Comparison of ENCODE assay signal across 34 cellular contexts in genomic region chr19:1526066-1526778, GRCh38. TPM values are rescaled to one million over a fixed set of nuclear protein-coding genes. Genes with fewer than 3 reads are reported as not detected.
"Had no signal": no experiment of that assay in that cellular context is flagged by ENCODE, and none has a peak within 500 bp of the region (broad histone marks: within the 10 kb centered on the region; RNA-seq: fewer than 3 reads in every experiment).

No MANE protein-coding gene starts in this region.

- ATAC-seq: gastroesophageal sphincter; heart left ventricle; left lobe of liver; naive thymus-derived CD4-positive, alpha-beta T cell; stimulated activated memory B cell treated with anti-CD40 and anti-IgM and Interleukin-4, amounts not matched to agents 10 μg/mL and 1 μg/mL and 100 μg/mL, for 72 hours; stimulated activated naive CD8-positive, alpha-beta T cell treated with anti-CD3 and anti-CD28 coated beads, Interleukin-15, Interleukin-2, amounts not matched to agents 100 U/mL and 50 U/mL, for 24 hours had no signal

- H3K36me3 ChIP-seq: colonic mucosa, esophagus muscularis mucosa, gastroesophageal sphincter, heart left ventricle, neutrophil, prostate gland, right atrium auricular region, sigmoid colon, tibial artery had no signal

- H3K36me3 Mint-ChIP-seq: stimulated activated memory B cell treated with anti-CD40 and anti-IgM and Interleukin-4, amounts not matched to agents 10 μg/mL and 1 μg/mL and 100 μg/mL, for 72 hours; type B pancreatic cell had no signal

- H3K9me3 Mint-ChIP-seq: dendritic cell treated with granulocyte-macrophage colony-stimulating factor and Interleukin-4, amounts not matched to agents 40 ng/mL and 50 ng/mL, for 4 days; endodermal cell; nephron progenitor cell; stimulated activated memory B cell treated with anti-CD40 and anti-IgM and Interleukin-4, amounts not matched to agents 10 μg/mL and 1 μg/mL and 100 μg/mL, for 72 hours; type B pancreatic cell had no signal

- DNase-seq: colonic mucosa; effector CD8-positive, alpha-beta T cell; endodermal cell; kidney; mesenchymal stem cell; midbrain; naive thymus-derived CD4-positive, alpha-beta T cell; nephron progenitor cell; sigmoid colon; stimulated activated CD4-positive, alpha-beta T cell treated with anti-CD3 and anti-CD28 coated beads, Interleukin-2, amount 100 ng/mL, for 24 hours; stimulated activated CD4-positive, alpha-beta T cell treated with anti-CD3 and anti-CD28 coated beads, Interleukin-4, amount 100 ng/mL, for 24 hours; stimulated activated naive CD8-positive, alpha-beta T cell treated with anti-CD3 and anti-CD28 coated beads, Interleukin-15, Interleukin-2, amounts not matched to agents 100 U/mL and 50 U/mL, for 24 hours; substantia nigra; testis; tibial artery had no signal

- H3K4me1 ChIP-seq: colonic mucosa, foreskin keratinocyte, parathyroid adenoma, prostate gland had no signal

- H2AFZ ChIP-seq: hepatocyte, parathyroid adenoma had no signal

- H3K4me3 ChIP-seq: colonic mucosa, esophagus muscularis mucosa, gastroesophageal sphincter, heart left ventricle, hepatocyte, prostate gland, right atrium auricular region, sigmoid colon, tibial artery had no signal

- H3K9ac ChIP-seq: parathyroid adenoma had no signal

- H3K4me3 Mint-ChIP-seq: dendritic cell treated with granulocyte-macrophage colony-stimulating factor and Interleukin-4, amounts not matched to agents 40 ng/mL and 50 ng/mL, for 4 days; endodermal cell; nephron progenitor cell; stimulated activated memory B cell treated with anti-CD40 and anti-IgM and Interleukin-4, amounts not matched to agents 10 μg/mL and 1 μg/mL and 100 μg/mL, for 72 hours; type B pancreatic cell had no signal

- H3K79me2 ChIP-seq: hepatocyte, parathyroid adenoma had no signal

- FAIRE-seq: kidney had no signal

- H3K27me3 ChIP-seq: testis had no signal

- H3K27ac ChIP-seq: colonic mucosa, esophagus muscularis mucosa, foreskin keratinocyte, gastroesophageal sphincter, heart left ventricle, hepatocyte, neutrophil, parathyroid adenoma, prostate gland, right atrium auricular region, sigmoid colon, testis, tibial artery had no signal

- H3K9me3 ChIP-seq: colonic mucosa, esophagus muscularis mucosa, gastroesophageal sphincter, heart left ventricle, neutrophil, prostate gland, right atrium auricular region, sigmoid colon, testis, tibial artery had no signal

- H3K27ac Mint-ChIP-seq: dendritic cell treated with granulocyte-macrophage colony-stimulating factor and Interleukin-4, amounts not matched to agents 40 ng/mL and 50 ng/mL, for 4 days; endodermal cell; nephron progenitor cell; stimulated activated memory B cell treated with anti-CD40 and anti-IgM and Interleukin-4, amounts not matched to agents 10 μg/mL and 1 μg/mL and 100 μg/mL, for 72 hours; type B pancreatic cell had no signal

- H3K4me2 ChIP-seq: hepatocyte had no signal

RNA-seq across cellular contexts. Expression of gene PLK5, which starts 2.3 kb away (rescaled TPM):
- total RNA-seq: colonic mucosa; epithelial cell of proximal tubule; fibroblast of lung; foreskin keratinocyte; hepatocyte; kidney; left lobe of liver; liver; lung microvascular endothelial cell; naive thymus-derived CD4-positive, alpha-beta T cell; omental fat pad; right atrium auricular region; skeletal muscle tissue had no signal
- polyA plus RNA-seq: fibroblast of lung; foreskin keratinocyte; naive thymus-derived CD4-positive, alpha-beta T cell had no signal

RNA-seq across cellular contexts. Expression of gene ADAMTSL5, which starts 13.4 kb away (rescaled TPM):
- total RNA-seq: lung microvascular endothelial cell had no signal

RNA-seq across cellular contexts. Expression of gene MEX3D, which starts 41.9 kb away (rescaled TPM):
- polyA plus RNA-seq: naive thymus-derived CD4-positive, alpha-beta T cell had no signal
